Comparison of ENCODE assay signal across 25 cellular contexts in the genomic region with DNA sequence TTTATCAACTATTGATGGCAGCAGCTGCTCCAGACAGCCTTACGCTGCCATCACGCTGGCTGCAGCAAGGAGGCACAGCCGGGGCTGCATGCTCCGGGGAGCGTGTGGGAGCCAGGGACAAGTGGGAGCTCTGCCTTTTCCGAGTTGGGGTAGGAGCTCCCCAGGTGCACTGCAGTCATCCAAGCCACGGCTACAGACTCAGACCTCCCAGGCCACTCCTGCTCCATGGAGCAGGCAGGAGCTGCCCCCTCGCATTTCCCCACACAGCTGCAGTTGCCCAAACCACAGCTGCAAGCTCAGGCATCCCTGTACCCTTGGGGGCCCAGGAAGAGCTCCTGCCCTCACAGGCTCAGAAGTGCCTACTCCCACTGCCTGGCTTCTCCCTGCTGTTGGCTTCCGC.
DNase-seq lines count a peak whose midpoint lies in the region; ATAC-seq, FAIRE-seq and TF ChIP-seq lines count a peak whose summit lies in the region.
"Had no signal": no experiment of that assay in that cellular context is flagged by ENCODE, and none has a peak within 500 bp of the region (broad histone marks: within the 10 kb centered on the region; RNA-seq: fewer than 3 reads in every experiment).

No MANE protein-coding gene starts in this region.

- H3K9me3 ChIP-seq in breast epithelium = peaks cover 0 to 6% of the 10 kb centered on the region in 2 donors
- no peaks in the 10 kb centered on the region for H3K9me3 ChIP-seq in endodermal cell (ENCODE audit: control insufficient read depth, low read length)
- H3K9me3 ChIP-seq in upper lobe of right lung = no peaks in the 10 kb centered on the region
- H3K9me3 ChIP-seq: Caco-2 had no signal

- H3K27me3 Mint-ChIP-seq in MCF 10A (ENCODE audit: insufficient read depth, unreplicated experiment) (no peaks in the 10 kb centered on the region), endodermal cell (ENCODE audit: insufficient read depth) (no peaks in the 10 kb centered on the region)
- H3K27me3 Mint-ChIP-seq: B cell; CD4-positive, CD25-positive, alpha-beta regulatory T cell had no signal

- no peak for TF ChIP-seq CTCF in MCF 10A (IDR thresholded peaks at IDR 0.05; ENCODE audit: unreplicated experiment)
- no peak for TF ChIP-seq CTCF in breast epithelium (IDR thresholded peaks at IDR 0.05)
- TF ChIP-seq CTCF in endodermal cell (conservative IDR thresholded peaks at IDR 0.05) = no peak
- TF ChIP-seq CTCF in upper lobe of right lung (IDR thresholded peaks at IDR 0.05) = no peak

- peak; percentile 11 for ATAC-seq in stimulated activated effector memory CD8-positive, alpha-beta T cell treated with anti-CD3 and anti-CD28 coated beads, Interleukin-12 subunit alpha, Interleukin-12 subunit beta, amount 100 ng/mL, for 72 hours
- ATAC-seq in upper lobe of right lung (peak; percentile 14), GM19351 (IDR thresholded peaks at IDR 0.05; ENCODE audit: unreplicated experiment) (no peak)
- ATAC-seq: CD8-positive, alpha-beta T cell had no signal

- FAIRE-seq in GM12891 (lab: Jason Lieb, UNC) = no peak
- FAIRE-seq: A204.1, D721Med, GM12892, H1 had no signal

- no peaks in the 10 kb centered on the region for H3K4me1 Mint-ChIP-seq in MCF 10A (ENCODE audit: insufficient read depth, unreplicated experiment)
- H3K4me1 Mint-ChIP-seq in endodermal cell = no peaks in the 10 kb centered on the region
- H3K4me1 Mint-ChIP-seq in stimulated activated effector memory CD8-positive, alpha-beta T cell treated with anti-CD3 and anti-CD28 coated beads, Interleukin-12 subunit alpha, Interleukin-12 subunit beta, amount 100 ng/mL, for 72 hours = no peaks in the 10 kb centered on the region
- H3K4me1 Mint-ChIP-seq: B cell; CD4-positive, CD25-positive, alpha-beta regulatory T cell had no signal

- CTCF ChIA-PET in MCF 10A (lab: Yijun Ruan, JAX) = no interaction called here

- no peak overlapping the region for H3K27ac ChIP-seq in breast epithelium
- H3K27ac ChIP-seq in endodermal cell (ENCODE audit: low read depth, low read length) = no peak overlapping the region
- H3K27ac ChIP-seq in upper lobe of right lung = no peak overlapping the region
- H3K27ac ChIP-seq: 22Rv1, BLaER1, C4-2B, GM23248 had no signal

- POLR2A ChIA-PET in MCF 10A (lab: Yijun Ruan, JAX) = interaction anchor here (0.6 kb wide), 1 partner anchor 71 kb away, joined by 3 read pairs; no protein-coding TSS in a partner anchor

- no peak overlapping the region for H3K9ac ChIP-seq in endodermal cell (ENCODE audit: extremely low read depth, low read length, poor library complexity, severe bottlenecking)
- H3K9ac ChIP-seq: BLaER1, GM23248 had no signal

- H3K9me3 Mint-ChIP-seq in MCF 10A (ENCODE audit: unreplicated experiment) = peaks cover 11% of the 10 kb centered on the region
- H3K9me3 Mint-ChIP-seq in endodermal cell = peaks cover 7% of the 10 kb centered on the region
- peaks cover 6% of the 10 kb centered on the region for H3K9me3 Mint-ChIP-seq in stimulated activated effector memory CD8-positive, alpha-beta T cell treated with anti-CD3 and anti-CD28 coated beads, Interleukin-12 subunit alpha, Interleukin-12 subunit beta, amount 100 ng/mL, for 72 hours

- WGBS in endodermal cell (ENCODE audit: insufficient coverage in 1 of 2, insufficient read length in 1 of 2), 2 experiments = 86 to 94% methylated on average over 5 to 9 of the region's 9 CpGs

- BruUV-seq in MCF 10A (replicated peaks; lab: Mats Ljungman, UMichigan) = no TSS peak

- DNase-seq in MCF 10A (ENCODE audit: unreplicated experiment) (no peak), breast epithelium (ENCODE audit: low spot score in 2 of 2) (no peak), endodermal cell (peak; percentile 42), upper lobe of right lung (peak; percentile 55), DMS53 (lab: John Stamatoyannopoulos, UW) (no peak), GM12891 (ENCODE audit: insufficient read length, low spot score) (no peak)
- no peak for DNase-seq in stimulated activated effector memory CD8-positive, alpha-beta T cell treated with anti-CD3 and anti-CD28 coated beads, Interleukin-12 subunit alpha, Interleukin-12 subunit beta, amount 100 ng/mL, for 72 hours (ENCODE audit: low spot score in 2 of 2)
- DNase-seq: Caco-2; CD4-positive, CD25-positive, alpha-beta regulatory T cell; CD8-positive, alpha-beta T cell; DMS 273 treated with DMSO at 0.1 percent for 48 hours; DMS79 treated with DMSO at 0.1 percent for 48 hours; GF-D8; GM23248; H7; HCEC 1CT had no signal

- no peaks in the 10 kb centered on the region for H3K27me3 ChIP-seq in breast epithelium
- H3K27me3 ChIP-seq in endodermal cell (ENCODE audit: control insufficient read depth, insufficient read depth, low read length, poor library complexity, severe bottlenecking) = no peaks in the 10 kb centered on the region
- H3K27me3 ChIP-seq in upper lobe of right lung = no peaks in the 10 kb centered on the region
- H3K27me3 ChIP-seq: BLaER1 had no signal

- H3K4me3 Mint-ChIP-seq in MCF 10A (ENCODE audit: unreplicated experiment) (no peak overlapping the region), endodermal cell (no peak overlapping the region)
- H3K4me3 Mint-ChIP-seq in stimulated activated effector memory CD8-positive, alpha-beta T cell treated with anti-CD3 and anti-CD28 coated beads, Interleukin-12 subunit alpha, Interleukin-12 subunit beta, amount 100 ng/mL, for 72 hours = no peak overlapping the region
- H3K4me3 Mint-ChIP-seq: B cell; CD4-positive, CD25-positive, alpha-beta regulatory T cell; CD8-positive, alpha-beta T cell had no signal

- intact Hi-C loops in MCF 10A (cut with micrococcal nuclease) (no loop called here), breast epithelium (cut with DNase I; ENCODE audit: low total_unique reads) (no loop called here), upper lobe of right lung (cut with DNase I) (no loop called here)

- H3K4me3 ChIP-seq in breast epithelium (no peak overlapping the region), endodermal cell (ENCODE audit: low read length) (no peak overlapping the region), upper lobe of right lung (no peak overlapping the region)
- H3K4me3 ChIP-seq: BLaER1, GM23248 had no signal

- peaks cover 4% of the 10 kb centered on the region for H3K36me3 ChIP-seq in breast epithelium
- H3K36me3 ChIP-seq in endodermal cell (ENCODE audit: control insufficient read depth, insufficient read depth, low read length) = no peaks in the 10 kb centered on the region
- H3K36me3 ChIP-seq in upper lobe of right lung = peaks cover 13% of the 10 kb centered on the region
- H3K36me3 ChIP-seq: BLaER1 had no signal

- peak overlapping the region; percentile 54 for H3K27ac Mint-ChIP-seq in MCF 10A (ENCODE audit: low read depth, unreplicated experiment)
- no peak overlapping the region for H3K27ac Mint-ChIP-seq in endodermal cell
- no peak overlapping the region for H3K27ac Mint-ChIP-seq in stimulated activated effector memory CD8-positive, alpha-beta T cell treated with anti-CD3 and anti-CD28 coated beads, Interleukin-12 subunit alpha, Interleukin-12 subunit beta, amount 100 ng/mL, for 72 hours
- H3K27ac Mint-ChIP-seq: B cell; CD4-positive, CD25-positive, alpha-beta regulatory T cell; CD8-positive, alpha-beta T cell had no signal

- H3K36me3 Mint-ChIP-seq in MCF 10A (ENCODE audit: insufficient read depth, unreplicated experiment) (peaks cover 15% of the 10 kb centered on the region), endodermal cell (ENCODE audit: low read depth) (peaks cover 14% of the 10 kb centered on the region)
- no peaks in the 10 kb centered on the region for H3K36me3 Mint-ChIP-seq in stimulated activated effector memory CD8-positive, alpha-beta T cell treated with anti-CD3 and anti-CD28 coated beads, Interleukin-12 subunit alpha, Interleukin-12 subunit beta, amount 100 ng/mL, for 72 hours
- H3K36me3 Mint-ChIP-seq: CD8-positive, alpha-beta T cell had no signal

- no peak for TF ChIP-seq POLR2A in breast epithelium (IDR thresholded peaks at IDR 0.05)
- no peak for TF ChIP-seq POLR2A in GM12891 (IDR thresholded peaks at IDR 0.05; ENCODE audit: low read depth, low read length)

- H3K4me1 ChIP-seq in breast epithelium (no peaks in the 10 kb centered on the region), endodermal cell (ENCODE audit: control insufficient read depth, insufficient read depth, low read length) (no peaks in the 10 kb centered on the region), upper lobe of right lung (no peaks in the 10 kb centered on the region)
- H3K4me1 ChIP-seq: Caco-2 had no signal

TF ChIP-seq in GM12891, 5 proteins besides CTCF, POLR2A, EP300 and RAD21:
- no peak for TF ChIP-seq SPI1 (IDR thresholded peaks at IDR 0.05; ENCODE audit: low read depth, low read length)
- TF ChIP-seq POLR2AphosphoS5 (IDR thresholded peaks at IDR 0.05; ENCODE audit: low read depth, low read length) = no peak
- no peak for TF ChIP-seq POU2F2 (IDR thresholded peaks at IDR 0.05; ENCODE audit: low read depth, low read length)
- TF ChIP-seq PAX5 (IDR thresholded peaks at IDR 0.05; ENCODE audit: insufficient read depth, low read length, severe bottlenecking) = no peak
- no peak for TF ChIP-seq TAF1 (IDR thresholded peaks at IDR 0.05; ENCODE audit: low read depth, low read length)

Comparison
In these comparisons a context has a peak if more than half of its experiments do, and no peak if none do; other contexts are left out.
1. DNase-seq: peak in endodermal cell (single experiment) and upper lobe of right lung (single experiment); none in MCF 10A (single experiment), breast epithelium (0 of 2), stimulated activated effector memory CD8-positive, alpha-beta T cell treated with anti-CD3 and anti-CD28 coated beads, Interleukin-12 subunit alpha, Interleukin-12 subunit beta, amount 100 ng/mL, for 72 hours (0 of 2), DMS53 (single experiment) and GM12891 (single experiment).